8 cellular contexts compared by ENCODE assay signal in genomic region chr12:53222170-53223005, GRCh38. TPM values are rescaled to one million over a fixed set of nuclear protein-coding genes. Genes with fewer than 3 reads are reported as not detected.
DNase-seq lines count a peak whose midpoint lies in the region; ATAC-seq, FAIRE-seq and TF ChIP-seq lines count a peak whose summit lies in the region.

No MANE protein-coding gene starts in this region.

- in situ Hi-C loops in GM12878 (cut with MboI), result no loop called here

- peaks cover 4% of the 10 kb centered on the region; the same call in 1 of the 2 replicates for H3K79me2 ChIP-seq in GM12878 (ENCODE audit: control insufficient read depth, insufficient read depth, low read length)

- H2BK12ac ChIP-seq in mesenchymal stem cell (ENCODE audit: low read length in 2 of 2), result peak overlapping the region; percentile 96 to 97

- no peak overlapping the region for H3K14ac ChIP-seq in mesenchymal stem cell (ENCODE audit: low read length in 2 of 2)

- no peaks in the 10 kb centered on the region for H3K36me3 Mint-ChIP-seq in activated naive CD4-positive, alpha-beta T cell treated with anti-CD3 and anti-CD28 coated beads, Interleukin-2, amount 50 U/mL, for 24 hours

- H3K27me3 Mint-ChIP-seq in activated naive CD4-positive, alpha-beta T cell treated with anti-CD3 and anti-CD28 coated beads, Interleukin-2, amount 50 U/mL, for 24 hours, result no peaks in the 10 kb centered on the region

- no peak for TF ChIP-seq EP300 in GM12878 (IDR thresholded peaks at IDR 0.05; ENCODE audit: borderline replicate concordance in 1 of 2, control insufficient read depth in 1 of 2, low read depth in 2 of 2, low read length in 2 of 2)

- no peak overlapping the region for H3K4me3 ChIP-seq in GM12878
- peak overlapping the region in 1 of 2 experiments; percentile 63 for H3K4me3 ChIP-seq in mesenchymal stem cell (ENCODE audit: insufficient read depth in 1 of 2, low read depth in 1 of 2, low read length in 2 of 2)
- no peak overlapping the region for H3K4me3 ChIP-seq in urinary bladder (ENCODE audit: low read depth, low read length)

- BruUV-seq in GM12878 (replicated peaks; lab: Mats Ljungman, UMichigan), result no TSS peak

- peak overlapping the region in 1 of 2 experiments; percentile 16 for H3K23ac ChIP-seq in mesenchymal stem cell (ENCODE audit: low read length in 2 of 2)

- POLR2A ChIA-PET in GM12878 (lab: Charles Lee), result interaction anchor here (0.7 to 1.2 kb wide), 3 partner anchors 18 to 157 kb away, joined by 3 read pairs; no protein-coding TSS in a partner anchor

- H3K4me1 ChIP-seq in GM12878 (ENCODE audit: control insufficient read depth, insufficient read depth, low read length) (peaks cover 19% of the 10 kb centered on the region), mesenchymal stem cell (ENCODE audit: control insufficient read depth, insufficient read depth, low read depth, low read length) (peaks cover 34% of the 10 kb centered on the region), urinary bladder (ENCODE audit: insufficient read depth) (no peaks in the 10 kb centered on the region)

- H3K27ac ChIP-seq in GM12878 (ENCODE audit: control insufficient read depth, insufficient read depth), result 0 out of 2 replicates have a peak overlapping the region, but pooled peaks have one; percentile 25
- H3K27ac ChIP-seq in mesenchymal stem cell (ENCODE audit: low read length, poor library complexity, severe bottlenecking), result peak overlapping the region; percentile 67
- peak overlapping the region; percentile 98 for H3K27ac ChIP-seq in urinary bladder (ENCODE audit: low read depth)

- 40% methylated on average over 5 of the region's 5 CpGs for WGBS in GM12878 (ENCODE audit: insufficient coverage, insufficient replicate concordance, low lambda C conversion rate, missing lambda C conversion rate)
- WGBS in mesenchymal stem cell, result 60% methylated on average over 1 of the region's 5 CpGs
- WGBS in urinary bladder, result 44% methylated on average over 5 of the region's 5 CpGs

- SMC1A ChIA-PET in GM12878 (lab: Charles Lee; ENCODE audit: uncharacterized antibody, unreplicated experiment), result interaction anchor here (0.6 to 0.7 kb wide), 2 partner anchors 80 to 218 kb away, joined by 3 read pairs; no protein-coding TSS in a partner anchor

- peaks cover 4% of the 10 kb centered on the region for H3K79me1 ChIP-seq in mesenchymal stem cell (replicated peaks; ENCODE audit: low read length, poor library complexity, severe bottlenecking)

- H3K36me3 ChIP-seq in GM12878 (ENCODE audit: control insufficient read depth in 2 of 2, insufficient read depth in 2 of 2, low read length in 1 of 2) (no peaks in the 10 kb centered on the region), mesenchymal stem cell (ENCODE audit: control insufficient read depth in 1 of 2, insufficient read depth in 2 of 2, low read depth in 1 of 2, low read length in 2 of 2) (peaks cover 7 to 10% of the 10 kb centered on the region in 2 experiments), urinary bladder (ENCODE audit: insufficient read depth) (no peaks in the 10 kb centered on the region)

- DNase-seq in activated naive CD4-positive, alpha-beta T cell treated with Interleukin-2 at 50 U/mL for 16 hours, result no peak
- no peak for DNase-seq in GM12878 (ENCODE audit: low read depth, low spot score)
- no peak for DNase-seq in mesenchymal stem cell
- DNase-seq in amniotic stem cell (lab: John Stamatoyannopoulos, UW), result no peak
- no peak for DNase-seq in NCI-H748 (lab: John Stamatoyannopoulos, UW; ENCODE audit: unreplicated experiment)
- DNase-seq in NCI-H1048 (lab: John Stamatoyannopoulos, UW), result no peak

- H4K20me1 ChIP-seq in GM12878 (ENCODE audit: control insufficient read depth, insufficient read depth), result no peaks in the 10 kb centered on the region

- CTCF ChIA-PET in GM12878 (lab: Yijun Ruan, JAX), result interaction anchor here (0.7 to 1.1 kb wide), 2 partner anchors 45 to 62 kb away, joined by 3 read pairs; no protein-coding TSS in a partner anchor

- peak overlapping the region; percentile 79 for H3K4me3 Mint-ChIP-seq in activated naive CD4-positive, alpha-beta T cell treated with anti-CD3 and anti-CD28 coated beads, Interleukin-2, amount 50 U/mL, for 24 hours

- H2BK15ac ChIP-seq in mesenchymal stem cell (ENCODE audit: low read depth, poor library complexity, severe bottlenecking), result peak overlapping the region; percentile 89

- FAIRE-seq in GM12878 (lab: Jason Lieb, UNC), result no peak

- TF ChIP-seq POLR2A in GM12878 (IDR thresholded peaks at IDR 0.05; ENCODE audit: low read depth, low read length), result no peak

- intact Hi-C loops in GM12878 (cut with micrococcal nuclease; ENCODE audit: unreplicated experiment), result loop anchor here (5.0 kb wide), 1 partner anchor 45 kb away; the partner anchor contains the start of gene ESPL1

- RAD21 ChIA-PET in GM12878 (lab: Charles Lee; ENCODE audit: unreplicated experiment), result interaction anchor here (1.3 to 11.1 kb wide), 3 partner anchors 29 to 99 kb away, joined by 3 to 101 read pairs (median 4); partner anchors contain the start of gene AAAS

- H2BK120ac ChIP-seq in mesenchymal stem cell (ENCODE audit: low read depth, low read length), result peak overlapping the region; percentile 91

- no peak overlapping the region for H2BK5ac ChIP-seq in mesenchymal stem cell (ENCODE audit: low read depth, low read length, poor library complexity, severe bottlenecking)

- H4K8ac ChIP-seq in mesenchymal stem cell (ENCODE audit: low read length), result peak overlapping the region; percentile 98

- ATAC-seq in GM12878, result no peak

- TF ChIP-seq CTCF in GM12878 (IDR thresholded peaks at IDR 0.05 in 2 of 3, conservative IDR thresholded peaks at IDR 0.05 in 1 of 3; ENCODE audit: control insufficient read depth in 2 of 3, extremely low read depth in 1 of 3, insufficient read depth in 1 of 3, low read depth in 3 of 3, low read length in 3 of 3), result no peak

- H3K9me3 Mint-ChIP-seq in activated naive CD4-positive, alpha-beta T cell treated with anti-CD3 and anti-CD28 coated beads, Interleukin-2, amount 50 U/mL, for 24 hours, result no peaks in the 10 kb centered on the region

- H2AFZ ChIP-seq in GM12878 (ENCODE audit: control insufficient read depth, low read depth, low read length) (peak overlapping the region; percentile 44; the same call in 1 of the 2 replicates), mesenchymal stem cell (ENCODE audit: low read depth, low read length) (peak overlapping the region; percentile 32)

- H3K4me2 ChIP-seq in GM12878 (ENCODE audit: control insufficient read depth, insufficient read depth) (peak overlapping the region; percentile 90), mesenchymal stem cell (ENCODE audit: low read length, poor library complexity, severe bottlenecking) (peak overlapping the region; percentile 96)

- no peaks in the 10 kb centered on the region for H3K9me3 ChIP-seq in GM12878 (replicated peaks; ENCODE audit: control insufficient read depth, insufficient read depth, low read length)
- H3K9me3 ChIP-seq in mesenchymal stem cell (ENCODE audit: control insufficient read depth, low read length), result no peaks in the 10 kb centered on the region

- peak overlapping the region; percentile 82 to 87 for H3K4ac ChIP-seq in mesenchymal stem cell (ENCODE audit: low read depth in 1 of 2, low read length in 2 of 2)

- no peak for TF ChIP-seq RAD21 in GM12878 (IDR thresholded peaks at IDR 0.05; ENCODE audit: insufficient read depth, low read depth, low read length)

- H3K18ac ChIP-seq in mesenchymal stem cell (ENCODE audit: low read depth in 1 of 2, low read length in 2 of 2), result peak overlapping the region; percentile 86 to 92

- H3K27me3 ChIP-seq in GM12878 (replicated peaks in 1 of 2; ENCODE audit: control insufficient read depth in 2 of 2, insufficient read depth in 2 of 2, low read length in 1 of 2), result no peaks in the 10 kb centered on the region
- no peaks in the 10 kb centered on the region for H3K27me3 ChIP-seq in mesenchymal stem cell (ENCODE audit: control insufficient read depth in 1 of 2, insufficient read depth in 1 of 2, low read length in 2 of 2)

- H3K27ac Mint-ChIP-seq in activated naive CD4-positive, alpha-beta T cell treated with anti-CD3 and anti-CD28 coated beads, Interleukin-2, amount 50 U/mL, for 24 hours, result peak overlapping the region; percentile 79

- H3K4me1 Mint-ChIP-seq in activated naive CD4-positive, alpha-beta T cell treated with anti-CD3 and anti-CD28 coated beads, Interleukin-2, amount 50 U/mL, for 24 hours, result peaks cover 77% of the 10 kb centered on the region

- H2AK5ac ChIP-seq in mesenchymal stem cell (ENCODE audit: low read length, severe bottlenecking), result peak overlapping the region; percentile 86

- H3K9ac ChIP-seq in GM12878 (ENCODE audit: control insufficient read depth, insufficient read depth, low read length) (no peak overlapping the region; the same call in 1 of the 2 replicates), mesenchymal stem cell (ENCODE audit: low read length) (peak overlapping the region; percentile 80)

- peak overlapping the region; percentile 95 for H4K91ac ChIP-seq in mesenchymal stem cell (ENCODE audit: low read length)

RNA-seq across cellular contexts. Expression of gene RARG, which starts 9.6 kb away (rescaled TPM):
- 12.2 and 13.4 TPM in 2 replicates for total RNA-seq in GM12878 (2013; cell fraction: nucleolus; rRNA removed)
- total RNA-seq in GM12878 (2014; rRNA removed) (3.4 and 4.0 TPM in 2 replicates), GM12878 (2014; rRNA removed; fragmentation: Illumina TruSeq; extraction: Trizol) (3.0 and 3.9 TPM in 2 replicates), GM12878 (2021) (7.3 and 8.7 TPM in 2 replicates), urinary bladder (37.8 TPM)
- 0.72 TPM for polyA plus RNA-seq in GM12878 (2011; ENCODE audit: low read depth)
- polyA plus RNA-seq in GM12878 (2011; rRNA removed) (4.5 and 8.1 TPM in 2 replicates), GM12878 (2014; fragmentation: Illumina TruSeq; extraction: Trizol) (2.6 and 4.2 TPM in 2 replicates), GM12878 (2014; fragmentation: Nextera tagmentation; extraction: Ambion mirVana) (under 1 TPM; 0.27 to 0.60 TPM), GM12878 (2014; rRNA removed) (7.2 and 8.0 TPM in 2 replicates), GM12878 (2016; fragmentation: Nextera tagmentation; extraction: Ambion mirVana) (1 to 10 TPM; 3.8 to 6.0 TPM), urinary bladder (30.5 TPM)
- 9.2 and 13.2 TPM in 2 replicates for polyA plus RNA-seq in GM12878 (2011; cell fraction: cytosol; rRNA removed)
- polyA plus RNA-seq in GM12878 (2011; cell fraction: nucleus; rRNA removed), result 34.2 and 38.3 TPM in 2 replicates
- polyA plus RNA-seq in GM12878 (2012), result 2.5 and 2.9 TPM in 2 replicates
- polyA minus RNA-seq in GM12878 (2011; rRNA and poly(A)+ RNA removed), result 12.3 and 13.9 TPM in 2 replicates
- polyA minus RNA-seq in GM12878 (2011; cell fraction: cytosol; rRNA and poly(A)+ RNA removed), result 7.5 and 8.3 TPM in 2 replicates
- 9.1 and 18.5 TPM in 2 replicates for polyA minus RNA-seq in GM12878 (2011; cell fraction: nucleus; rRNA and poly(A)+ RNA removed)
- 20.0 TPM for polyA plus RNA-seq in mesenchymal stem cell (2013, experiment 1 of 2)
- polyA plus RNA-seq in mesenchymal stem cell (2013, experiment 2 of 2), result 20.3 TPM

RNA-seq across cellular contexts. Expression of gene ITGB7, which starts 15.3 kb away (rescaled TPM):
- total RNA-seq in GM12878 (2013; cell fraction: nucleolus; rRNA removed), result 215 and 221 TPM in 2 replicates
- 366 and 425 TPM in 2 replicates for total RNA-seq in GM12878 (2014; rRNA removed)
- 158 and 166 TPM in 2 replicates for total RNA-seq in GM12878 (2014; rRNA removed; fragmentation: Illumina TruSeq; extraction: Trizol)
- total RNA-seq in GM12878 (2021), result 459 and 487 TPM in 2 replicates
- 81.6 TPM for polyA plus RNA-seq in GM12878 (2011; ENCODE audit: low read depth)
- polyA plus RNA-seq in GM12878 (2011; rRNA removed), result 130 and 234 TPM in 2 replicates
- polyA plus RNA-seq in GM12878 (2011; cell fraction: cytosol; rRNA removed), result 334 and 445 TPM in 2 replicates
- 940 and 958 TPM in 2 replicates for polyA plus RNA-seq in GM12878 (2011; cell fraction: nucleus; rRNA removed)
- 135 and 178 TPM in 2 replicates for polyA plus RNA-seq in GM12878 (2012)
- 95.4 and 174 TPM in 2 replicates for polyA plus RNA-seq in GM12878 (2014; fragmentation: Illumina TruSeq; extraction: Trizol)
- polyA plus RNA-seq in GM12878 (2014; fragmentation: Nextera tagmentation; extraction: Ambion mirVana), result 10 to 100 TPM; 54.5 to 99.5 TPM
- polyA plus RNA-seq in GM12878 (2014; rRNA removed), result 282 and 333 TPM in 2 replicates
- 100 to 1,000 TPM; 269 to 332 TPM for polyA plus RNA-seq in GM12878 (2016; fragmentation: Nextera tagmentation; extraction: Ambion mirVana)
- polyA minus RNA-seq in GM12878 (2011; rRNA and poly(A)+ RNA removed), result 281 and 434 TPM in 2 replicates
- polyA minus RNA-seq in GM12878 (2011; cell fraction: cytosol; rRNA and poly(A)+ RNA removed), result 164 and 179 TPM in 2 replicates
- polyA minus RNA-seq in GM12878 (2011; cell fraction: nucleus; rRNA and poly(A)+ RNA removed), result 164 and 235 TPM in 2 replicates
- polyA plus RNA-seq in mesenchymal stem cell (2013, experiment 1 of 2), result 0.19 TPM
- 0.10 TPM for polyA plus RNA-seq in mesenchymal stem cell (2013, experiment 2 of 2)
- 1.6 TPM for total RNA-seq in urinary bladder
- 1.7 TPM for polyA plus RNA-seq in urinary bladder

RNA-seq across cellular contexts. Expression of gene CSAD, which starts 41.7 kb away (rescaled TPM):
- 35.3 and 40.5 TPM in 2 replicates for total RNA-seq in GM12878 (2013; cell fraction: nucleolus; rRNA removed)
- total RNA-seq in GM12878 (2014; rRNA removed) (7.0 and 12.5 TPM in 2 replicates), GM12878 (2014; rRNA removed; fragmentation: Illumina TruSeq; extraction: Trizol) (5.4 and 6.7 TPM in 2 replicates), GM12878 (2021) (6.1 and 9.3 TPM in 2 replicates), urinary bladder (36.9 TPM)
- 9.2 TPM for polyA plus RNA-seq in GM12878 (2011; ENCODE audit: low read depth)
- polyA plus RNA-seq in GM12878 (2011; rRNA removed) (14.4 and 19.1 TPM in 2 replicates), GM12878 (2014; fragmentation: Illumina TruSeq; extraction: Trizol) (12.3 and 12.7 TPM in 2 replicates), GM12878 (2014; fragmentation: Nextera tagmentation; extraction: Ambion mirVana) (1 to 10 TPM; 1.2 to 2.0 TPM), GM12878 (2014; rRNA removed) (20.0 and 20.4 TPM in 2 replicates), GM12878 (2016; fragmentation: Nextera tagmentation; extraction: Ambion mirVana) (1 to 10 TPM; 1.1 to 2.4 TPM), urinary bladder (19.1 TPM)
- polyA plus RNA-seq in GM12878 (2011; cell fraction: cytosol; rRNA removed), result 14.6 and 22.7 TPM in 2 replicates
- 73.6 and 82.3 TPM in 2 replicates for polyA plus RNA-seq in GM12878 (2011; cell fraction: nucleus; rRNA removed)
- polyA plus RNA-seq in GM12878 (2012), result 13.3 and 15.1 TPM in 2 replicates
- polyA minus RNA-seq in GM12878 (2011; rRNA and poly(A)+ RNA removed), result 13.1 and 15.2 TPM in 2 replicates
- polyA minus RNA-seq in GM12878 (2011; cell fraction: cytosol; rRNA and poly(A)+ RNA removed), result 4.9 and 6.8 TPM in 2 replicates
- polyA minus RNA-seq in GM12878 (2011; cell fraction: nucleus; rRNA and poly(A)+ RNA removed), result 11.6 and 18.4 TPM in 2 replicates
- polyA plus RNA-seq in mesenchymal stem cell (2013, experiment 1 of 2), result 9.3 TPM
- 8.4 TPM for polyA plus RNA-seq in mesenchymal stem cell (2013, experiment 2 of 2)

RNA-seq across cellular contexts. Expression of gene ZNF740, which starts 41.9 kb away (rescaled TPM):
- 112 and 115 TPM in 2 replicates for total RNA-seq in GM12878 (2013; cell fraction: nucleolus; rRNA removed)
- total RNA-seq in GM12878 (2014; rRNA removed) (11.6 and 12.6 TPM in 2 replicates), GM12878 (2014; rRNA removed; fragmentation: Illumina TruSeq; extraction: Trizol) (9.9 and 11.8 TPM in 2 replicates), GM12878 (2021) (29.0 and 33.6 TPM in 2 replicates), urinary bladder (22.9 TPM)
- polyA plus RNA-seq in GM12878 (2011; ENCODE audit: low read depth), result 10.5 TPM
- polyA plus RNA-seq in GM12878 (2011; rRNA removed) (29.5 and 30.9 TPM in 2 replicates), GM12878 (2014; fragmentation: Illumina TruSeq; extraction: Trizol) (14.2 and 21.6 TPM in 2 replicates), GM12878 (2014; fragmentation: Nextera tagmentation; extraction: Ambion mirVana) (1 to 10 TPM; 1.4 to 1.8 TPM), GM12878 (2014; rRNA removed) (12.9 and 19.1 TPM in 2 replicates), GM12878 (2016; fragmentation: Nextera tagmentation; extraction: Ambion mirVana) (1 to 10 TPM; 4.1 to 5.6 TPM), urinary bladder (13.5 TPM)
- polyA plus RNA-seq in GM12878 (2011; cell fraction: cytosol; rRNA removed), result 17.7 and 18.8 TPM in 2 replicates
- 63.5 and 111 TPM in 2 replicates for polyA plus RNA-seq in GM12878 (2011; cell fraction: nucleus; rRNA removed)
- 14.3 and 14.7 TPM in 2 replicates for polyA plus RNA-seq in GM12878 (2012)
- 29.5 and 32.2 TPM in 2 replicates for polyA minus RNA-seq in GM12878 (2011; rRNA and poly(A)+ RNA removed)
- 7.1 and 7.5 TPM in 2 replicates for polyA minus RNA-seq in GM12878 (2011; cell fraction: cytosol; rRNA and poly(A)+ RNA removed)
- 57.9 and 58.6 TPM in 2 replicates for polyA minus RNA-seq in GM12878 (2011; cell fraction: nucleus; rRNA and poly(A)+ RNA removed)
- 8.0 TPM for polyA plus RNA-seq in mesenchymal stem cell (2013, experiment 1 of 2)
- polyA plus RNA-seq in mesenchymal stem cell (2013, experiment 2 of 2), result 7.8 TPM

RNA-seq across cellular contexts. Expression of gene ESPL1, which starts 45.7 kb away (rescaled TPM):
- total RNA-seq in GM12878 (2013; cell fraction: nucleolus; rRNA removed), result 49.7 and 52.5 TPM in 2 replicates
- total RNA-seq in GM12878 (2014; rRNA removed), result 28.4 and 28.5 TPM in 2 replicates
- total RNA-seq in GM12878 (2014; rRNA removed; fragmentation: Illumina TruSeq; extraction: Trizol), result 17.9 and 20.1 TPM in 2 replicates
- total RNA-seq in GM12878 (2021), result 54.4 and 61.9 TPM in 2 replicates
- 7.2 TPM for polyA plus RNA-seq in GM12878 (2011; ENCODE audit: low read depth)
- polyA plus RNA-seq in GM12878 (2011; rRNA removed), result 14.4 and 19.3 TPM in 2 replicates
- 23.7 and 26.8 TPM in 2 replicates for polyA plus RNA-seq in GM12878 (2011; cell fraction: cytosol; rRNA removed)
- 110 and 113 TPM in 2 replicates for polyA plus RNA-seq in GM12878 (2011; cell fraction: nucleus; rRNA removed)
- 13.9 and 14.4 TPM in 2 replicates for polyA plus RNA-seq in GM12878 (2012)
- 19.0 and 28.6 TPM in 2 replicates for polyA plus RNA-seq in GM12878 (2014; fragmentation: Illumina TruSeq; extraction: Trizol)
- polyA plus RNA-seq in GM12878 (2014; fragmentation: Nextera tagmentation; extraction: Ambion mirVana), result 1 to 10 TPM; 2.1 to 2.2 TPM
- polyA plus RNA-seq in GM12878 (2014; rRNA removed), result 30.8 and 31.4 TPM in 2 replicates
- polyA plus RNA-seq in GM12878 (2016; fragmentation: Nextera tagmentation; extraction: Ambion mirVana), result 10 to 100 TPM; 21.1 to 21.2 TPM
- polyA minus RNA-seq in GM12878 (2011; rRNA and poly(A)+ RNA removed), result 36.4 and 41.1 TPM in 2 replicates
- polyA minus RNA-seq in GM12878 (2011; cell fraction: cytosol; rRNA and poly(A)+ RNA removed), result 8.6 and 10.9 TPM in 2 replicates
- 33.7 and 47.5 TPM in 2 replicates for polyA minus RNA-seq in GM12878 (2011; cell fraction: nucleus; rRNA and poly(A)+ RNA removed)
- 1.2 TPM for polyA plus RNA-seq in mesenchymal stem cell (2013, experiment 1 of 2)
- 1.2 TPM for polyA plus RNA-seq in mesenchymal stem cell (2013, experiment 2 of 2)
- total RNA-seq in urinary bladder, result 4.5 TPM
- 0.33 TPM for polyA plus RNA-seq in urinary bladder

Comparison
In these comparisons a context has a peak if more than half of its experiments do, and no peak if none do; other contexts are left out.
1. H3K27ac ChIP-seq: peak in every context shown above with its lines; median percentile 98 in urinary bladder; 67 in mesenchymal stem cell; 25 in GM12878.
2. RNA of gene ITGB7, which starts 15.3 kb away (total RNA-seq): 158 to 487 TPM in GM12878; 1.6 TPM in urinary bladder (single experiment); every median in the first group is over 10 times any median in the second.